ENCODE assay signal across 2 cellular contexts in the genomic region with DNA sequence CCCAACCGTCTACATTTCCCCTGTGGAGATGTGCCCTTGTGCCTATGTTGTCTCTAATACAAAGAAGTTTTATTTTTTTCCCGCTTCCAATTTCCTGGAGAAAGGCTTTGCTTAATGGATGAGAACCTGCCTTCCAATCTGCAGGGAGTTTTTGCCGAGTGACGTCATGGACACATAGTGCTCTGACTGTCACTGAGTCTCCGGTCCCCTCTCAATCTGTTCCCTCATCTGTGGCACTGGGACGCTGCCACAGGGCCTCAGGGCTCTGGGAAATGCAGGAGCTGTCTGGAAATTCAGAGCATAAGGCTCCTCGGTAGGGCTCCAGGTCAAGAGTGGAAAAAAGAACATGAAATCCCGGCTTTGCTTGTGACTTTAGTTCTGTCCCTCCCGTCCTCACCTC.
TF ChIP-seq lines count a peak whose summit lies in the region.

No MANE protein-coding gene starts in this region.

TF ChIP-seq in SK-N-SH, 30 proteins besides CTCF, POLR2A, EP300 and RAD21 (continued from another document):
- no peak for TF ChIP-seq RCOR1 (IDR thresholded peaks at IDR 0.05; ENCODE audit: low read length)
- no peak for TF ChIP-seq NRF1 (IDR thresholded peaks at IDR 0.05; ENCODE audit: low read depth, low read length)
- no peak for TF ChIP-seq RFX5 (IDR thresholded peaks at IDR 0.05; ENCODE audit: low read length)
- TF ChIP-seq, protein P1, sequence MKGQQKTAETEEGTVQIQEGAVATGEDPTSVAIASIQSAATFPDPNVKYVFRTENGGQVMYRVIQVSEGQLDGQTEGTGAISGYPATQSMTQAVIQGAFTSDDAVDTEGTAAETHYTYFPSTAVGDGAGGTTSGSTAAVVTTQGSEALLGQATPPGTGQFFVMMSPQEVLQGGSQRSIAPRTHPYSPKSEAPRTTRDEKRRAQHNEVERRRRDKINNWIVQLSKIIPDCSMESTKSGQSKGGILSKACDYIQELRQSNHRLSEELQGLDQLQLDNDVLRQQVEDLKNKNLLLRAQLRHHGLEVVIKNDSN (IDR thresholded peaks at IDR 0.05; ENCODE audit: borderline replicate concordance, low read depth) = no peak
- TF ChIP-seq, protein P2, sequence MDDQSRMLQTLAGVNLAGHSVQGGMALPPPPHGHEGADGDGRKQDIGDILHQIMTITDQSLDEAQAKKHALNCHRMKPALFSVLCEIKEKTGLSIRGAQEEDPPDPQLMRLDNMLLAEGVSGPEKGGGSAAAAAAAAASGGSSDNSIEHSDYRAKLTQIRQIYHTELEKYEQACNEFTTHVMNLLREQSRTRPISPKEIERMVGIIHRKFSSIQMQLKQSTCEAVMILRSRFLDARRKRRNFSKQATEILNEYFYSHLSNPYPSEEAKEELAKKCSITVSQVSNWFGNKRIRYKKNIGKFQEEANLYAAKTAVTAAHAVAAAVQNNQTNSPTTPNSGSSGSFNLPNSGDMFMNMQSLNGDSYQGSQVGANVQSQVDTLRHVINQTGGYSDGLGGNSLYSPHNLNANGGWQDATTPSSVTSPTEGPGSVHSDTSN (IDR thresholded peaks at IDR 0.05) = no peak

TF ChIP-seq in SK-N-SH treated with all-trans-retinoic acid at 6 μM for 48 hours, 23 proteins besides CTCF, POLR2A, EP300 and RAD21 (continued from another document):
- TF ChIP-seq, protein P3, sequence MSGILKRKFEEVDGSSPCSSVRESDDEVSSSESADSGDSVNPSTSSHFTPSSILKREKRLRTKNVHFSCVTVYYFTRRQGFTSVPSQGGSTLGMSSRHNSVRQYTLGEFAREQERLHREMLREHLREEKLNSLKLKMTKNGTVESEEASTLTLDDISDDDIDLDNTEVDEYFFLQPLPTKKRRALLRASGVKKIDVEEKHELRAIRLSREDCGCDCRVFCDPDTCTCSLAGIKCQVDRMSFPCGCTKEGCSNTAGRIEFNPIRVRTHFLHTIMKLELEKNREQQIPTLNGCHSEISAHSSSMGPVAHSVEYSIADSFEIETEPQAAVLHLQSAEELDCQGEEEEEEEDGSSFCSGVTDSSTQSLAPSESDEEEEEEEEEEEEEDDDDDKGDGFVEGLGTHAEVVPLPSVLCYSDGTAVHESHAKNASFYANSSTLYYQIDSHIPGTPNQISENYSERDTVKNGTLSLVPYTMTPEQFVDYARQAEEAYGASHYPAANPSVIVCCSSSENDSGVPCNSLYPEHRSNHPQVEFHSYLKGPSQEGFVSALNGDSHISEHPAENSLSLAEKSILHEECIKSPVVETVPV (CRISPR knock-in tag; IDR thresholded peaks at IDR 0.05) = no peak
- no peak for TF ChIP-seq ZNF70 (CRISPR knock-in tag; IDR thresholded peaks at IDR 0.05)
- TF ChIP-seq, protein P4, sequence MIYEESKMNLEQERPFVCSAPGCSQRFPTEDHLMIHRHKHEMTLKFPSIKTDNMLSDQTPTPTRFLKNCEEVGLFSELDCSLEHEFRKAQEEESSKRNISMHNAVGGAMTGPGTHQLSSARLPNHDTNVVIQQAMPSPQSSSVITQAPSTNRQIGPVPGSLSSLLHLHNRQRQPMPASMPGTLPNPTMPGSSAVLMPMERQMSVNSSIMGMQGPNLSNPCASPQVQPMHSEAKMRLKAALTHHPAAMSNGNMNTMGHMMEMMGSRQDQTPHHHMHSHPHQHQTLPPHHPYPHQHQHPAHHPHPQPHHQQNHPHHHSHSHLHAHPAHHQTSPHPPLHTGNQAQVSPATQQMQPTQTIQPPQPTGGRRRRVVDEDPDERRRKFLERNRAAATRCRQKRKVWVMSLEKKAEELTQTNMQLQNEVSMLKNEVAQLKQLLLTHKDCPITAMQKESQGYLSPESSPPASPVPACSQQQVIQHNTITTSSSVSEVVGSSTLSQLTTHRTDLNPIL (CRISPR knock-in tag; IDR thresholded peaks at IDR 0.05; ENCODE audit: low read depth) = no peak
- no peak for TF ChIP-seq CSDC2 (CRISPR knock-in tag; IDR thresholded peaks at IDR 0.05)
- TF ChIP-seq ZFP3 (CRISPR knock-in tag; IDR thresholded peaks at IDR 0.05) = no peak
TF ChIP-seq in SK-N-SH treated with all-trans-retinoic acid at 6 μM for 48 hours: peak in this region for 0.
